8 cellular contexts compared by ENCODE assay signal in genomic region chr20:45969712-45970634, GRCh38. TPM values are rescaled to one million over a fixed set of nuclear protein-coding genes. Genes with fewer than 3 reads are reported as not detected.
DNase-seq lines count a peak whose midpoint lies in the region; ATAC-seq and TF ChIP-seq lines count a peak whose summit lies in the region.

No MANE protein-coding gene starts in this region.

- peak; percentile 68 for DNase-seq in AG20443 (ENCODE audit: low spot score)
- DNase-seq in NCI-H446 (lab: John Stamatoyannopoulos, UW) = peak; percentile 43 to 76
- peak; percentile 34 for DNase-seq in glomerular endothelial cell (ENCODE audit: extremely low read depth, low read depth, low spot score)
- DNase-seq in putamen (ENCODE audit: low spot score) = peak; percentile 53
- DNase-seq in stimulated activated CD4-positive, alpha-beta T cell treated with anti-CD3 and anti-CD28 coated beads, Interleukin-15, amount 100 ng/mL, for 24 hours = no peak
- DNase-seq in cortex of kidney (lab: John Stamatoyannopoulos, UW) = no peak

- H3K27ac Mint-ChIP-seq in activated T-helper 17 cell treated with anti-CD3 and anti-CD28 coated beads, Interleukin-2, amount 50 U/mL, for 72 hours = peak overlapping the region; percentile 86

- H3K4me1 Mint-ChIP-seq in activated T-helper 17 cell treated with anti-CD3 and anti-CD28 coated beads, Interleukin-2, amount 50 U/mL, for 72 hours = peaks cover 16% of the 10 kb centered on the region

- H3K27me3 Mint-ChIP-seq in activated T-helper 17 cell treated with anti-CD3 and anti-CD28 coated beads, Interleukin-2, amount 50 U/mL, for 72 hours = no peaks in the 10 kb centered on the region

- TF ChIP-seq CTCF in GM12872 (IDR thresholded peaks at IDR 0.05; ENCODE audit: insufficient read depth, low read depth, low read length) = peak; percentile 77; the same call in 2 of the 3 replicates

- no peaks in the 10 kb centered on the region for H3K9me3 Mint-ChIP-seq in activated T-helper 17 cell treated with anti-CD3 and anti-CD28 coated beads, Interleukin-2, amount 50 U/mL, for 72 hours

- H3K36me3 Mint-ChIP-seq in activated T-helper 17 cell treated with anti-CD3 and anti-CD28 coated beads, Interleukin-2, amount 50 U/mL, for 72 hours (ENCODE audit: low read depth) = peaks cover 71% of the 10 kb centered on the region

- no peak for ATAC-seq in activated T-helper 17 cell treated with anti-CD3 and anti-CD28 coated beads, Interleukin-2, amount 50 U/mL, for 72 hours (replicated peaks)

- peak overlapping the region; percentile 82 for H3K4me3 Mint-ChIP-seq in activated T-helper 17 cell treated with anti-CD3 and anti-CD28 coated beads, Interleukin-2, amount 50 U/mL, for 72 hours

RNA-seq across cellular contexts. Expression of gene ZNF335, which starts 2.0 kb away (rescaled TPM):
- total RNA-seq in activated T-helper 17 cell treated with anti-CD3 and anti-CD28 coated beads, Interleukin-2, amount 50 U/mL, for 72 hours = 10 to 100 TPM; 46.0 to 53.9 TPM
- 12.5 and 19.3 TPM in 2 replicates for total RNA-seq in glomerular endothelial cell

RNA-seq across cellular contexts. Expression of gene PCIF1, which starts 35.5 kb away (rescaled TPM):
- 10 to 100 TPM; 33.1 to 34.3 TPM for total RNA-seq in activated T-helper 17 cell treated with anti-CD3 and anti-CD28 coated beads, Interleukin-2, amount 50 U/mL, for 72 hours
- total RNA-seq in glomerular endothelial cell = 12.8 and 17.4 TPM in 2 replicates

RNA-seq across cellular contexts. Expression of gene MMP9, which starts 38.7 kb away (rescaled TPM):
- total RNA-seq in activated T-helper 17 cell treated with anti-CD3 and anti-CD28 coated beads, Interleukin-2, amount 50 U/mL, for 72 hours = not detected
- 0.12 and 1.1 TPM in 2 replicates for total RNA-seq in glomerular endothelial cell

RNA-seq across cellular contexts. Expression of gene PLTP, which starts 58.0 kb away (rescaled TPM):
- total RNA-seq in activated T-helper 17 cell treated with anti-CD3 and anti-CD28 coated beads, Interleukin-2, amount 50 U/mL, for 72 hours = 10 to 100 TPM in 1 of 2 donors, 1 to 10 TPM in 1; 6.6 to 12.1 TPM
- 24.6 and 28.1 TPM in 2 replicates for total RNA-seq in glomerular endothelial cell

RNA-seq across cellular contexts. Expression of gene SLC12A5, which starts 59.0 kb away (rescaled TPM):
- total RNA-seq in activated T-helper 17 cell treated with anti-CD3 and anti-CD28 coated beads, Interleukin-2, amount 50 U/mL, for 72 hours = under 1 TPM in 1 of 2 donors, not detected in 1; 0.61 TPM
- 0.34 and 2.2 TPM in 2 replicates for total RNA-seq in glomerular endothelial cell

Comparison
In these comparisons a context has a peak if more than half of its experiments do, and no peak if none do; other contexts are left out.
1. DNase-seq: peak in AG20443 (single experiment), NCI-H446 (2 of 2), glomerular endothelial cell (single experiment) and putamen (single experiment); none in stimulated activated CD4-positive, alpha-beta T cell treated with anti-CD3 and anti-CD28 coated beads, Interleukin-15, amount 100 ng/mL, for 24 hours (single experiment) and cortex of kidney (single experiment).